ENCODE assay signal across 15 cellular contexts in genomic region chr13:27977476-27978300, GRCh38. TPM values are rescaled to one million over a fixed set of nuclear protein-coding genes. Genes with fewer than 3 reads are reported as not detected.
DNase-seq lines count a peak whose midpoint lies in the region; ATAC-seq and TF ChIP-seq lines count a peak whose summit lies in the region.
"Had no signal": no experiment of that assay in that cellular context is flagged by ENCODE, and none has a peak within 500 bp of the region (broad histone marks: within the 10 kb centered on the region; RNA-seq: fewer than 3 reads in every experiment).

No MANE protein-coding gene starts in this region.

- peak overlapping the region; percentile 82 for H3K4me3 Mint-ChIP-seq in glutamatergic neuron (ENCODE audit: unreplicated experiment)

- peak; percentile 66 for DNase-seq in DMS 273 (lab: John Stamatoyannopoulos, UW; ENCODE audit: unreplicated experiment)
- DNase-seq in DMS 273 treated with DMSO at 0.1 percent for 48 hours (lab: John Stamatoyannopoulos, UW) = no peak
- DNase-seq in RWPE2 (ENCODE audit: low spot score) = no peak
- DNase-seq in glutamatergic neuron = peak; percentile 46
- peak; percentile 66 for DNase-seq in retina
- no peak for DNase-seq in NCI-H1417 treated with DMSO at 0.1 percent for 48 hours (lab: John Stamatoyannopoulos, UW)
- DNase-seq in SK-N-DZ (ENCODE audit: low spot score) = no peak
- no peak for DNase-seq in DMS53 treated with DMSO at 0.1 percent for 48 hours (lab: John Stamatoyannopoulos, UW; ENCODE audit: unreplicated experiment)
- DNase-seq: DMS79 treated with DMSO at 0.1 percent for 48 hours, IMR-90, left lung, NCI-H1930 had no signal

- ATAC-seq in RWPE2 (ENCODE audit: low read depth) = 0 out of 3 replicates have a peak, but pooled peaks have one; percentile 29
- ATAC-seq: left lung had no signal

- peaks cover 98% of the 10 kb centered on the region for H3K27me3 ChIP-seq in RWPE2 (ENCODE audit: insufficient read depth, poor library complexity, severe bottlenecking)

- no peak for TF ChIP-seq CTCF in RWPE2 (IDR thresholded peaks at IDR 0.05; ENCODE audit: poor library complexity, severe bottlenecking)
- TF ChIP-seq CTCF in glutamatergic neuron (IDR thresholded peaks at IDR 0.05; ENCODE audit: partially characterized antibody, unreplicated experiment) = no peak

- H3K36me3 ChIP-seq in RWPE2 (ENCODE audit: low read depth) = no peaks in the 10 kb centered on the region
- H3K36me3 ChIP-seq: left lung had no signal

- H3K9me3 ChIP-seq in RWPE2 (ENCODE audit: severe bottlenecking) = no peaks in the 10 kb centered on the region
- H3K9me3 ChIP-seq: left lung had no signal

- no peaks in the 10 kb centered on the region for H3K36me3 Mint-ChIP-seq in glutamatergic neuron (ENCODE audit: unreplicated experiment)

- H3K27ac ChIP-seq in RWPE2 (ENCODE audit: poor library complexity, severe bottlenecking) = no peak overlapping the region
- H3K27ac ChIP-seq: 22Rv1, left lung had no signal

- H3K9me3 Mint-ChIP-seq in glutamatergic neuron (ENCODE audit: unreplicated experiment) = peaks cover 22% of the 10 kb centered on the region

- peaks cover 13% of the 10 kb centered on the region for H3K4me1 Mint-ChIP-seq in glutamatergic neuron (ENCODE audit: low read depth, unreplicated experiment)

- no peaks in the 10 kb centered on the region for H3K4me1 ChIP-seq in RWPE2 (ENCODE audit: insufficient read depth, poor library complexity, severe bottlenecking)

- no peak overlapping the region for H3K27ac Mint-ChIP-seq in glutamatergic neuron (ENCODE audit: unreplicated experiment)

- peaks cover 60% of the 10 kb centered on the region for H3K27me3 Mint-ChIP-seq in glutamatergic neuron (ENCODE audit: unreplicated experiment)

- H3K4me3 ChIP-seq in RWPE2 (ENCODE audit: severe bottlenecking) = no peak overlapping the region
- H3K4me3 ChIP-seq: left lung had no signal

RNA-seq across cellular contexts. Expression of gene CDX2, which starts 8.6 kb away (rescaled TPM):
- 1.1 TPM for total RNA-seq in glutamatergic neuron (ENCODE audit: unreplicated experiment)
- polyA plus RNA-seq in SK-N-DZ (2014; cell fraction: cytosol; rRNA removed) = not detected in 2 replicates
- not detected in 2 replicates for polyA plus RNA-seq in SK-N-DZ (2014; cell fraction: nucleus; rRNA removed)
- total RNA-seq: bronchial epithelial cell, IMR-90, left lung, pulmonary artery endothelial cell had no signal
- polyA plus RNA-seq: IMR-90 had no signal

RNA-seq across cellular contexts. Expression of gene URAD, which starts 10.8 kb away (rescaled TPM):
- total RNA-seq in glutamatergic neuron (ENCODE audit: unreplicated experiment) = not detected
- not detected in 2 replicates for polyA plus RNA-seq in SK-N-DZ (2014; cell fraction: cytosol; rRNA removed)
- polyA plus RNA-seq in SK-N-DZ (2014; cell fraction: nucleus; rRNA removed) = not detected in 2 replicates
- total RNA-seq: bronchial epithelial cell, IMR-90, left lung, pulmonary artery endothelial cell had no signal
- polyA plus RNA-seq: IMR-90 had no signal

RNA-seq across cellular contexts. Expression of gene PDX1, which starts 57.9 kb away (rescaled TPM):
- total RNA-seq in glutamatergic neuron (ENCODE audit: unreplicated experiment) = not detected
- polyA plus RNA-seq in SK-N-DZ (2014; cell fraction: cytosol; rRNA removed) = not detected in 2 replicates
- not detected in 2 replicates for polyA plus RNA-seq in SK-N-DZ (2014; cell fraction: nucleus; rRNA removed)
- total RNA-seq: bronchial epithelial cell, IMR-90, left lung, pulmonary artery endothelial cell had no signal
- polyA plus RNA-seq: IMR-90 had no signal

Comparison
In these comparisons a context has a peak if more than half of its experiments do, and no peak if none do; other contexts are left out.
1. DNase-seq: peak in DMS 273 (single experiment), glutamatergic neuron (single experiment) and retina (single experiment); none in DMS 273 treated with DMSO at 0.1 percent for 48 hours (single experiment), RWPE2 (single experiment), NCI-H1417 treated with DMSO at 0.1 percent for 48 hours (single experiment), SK-N-DZ (single experiment) and DMS53 treated with DMSO at 0.1 percent for 48 hours (single experiment).